Comparison of ENCODE assay signal across 1 cellular context in the genomic region with DNA sequence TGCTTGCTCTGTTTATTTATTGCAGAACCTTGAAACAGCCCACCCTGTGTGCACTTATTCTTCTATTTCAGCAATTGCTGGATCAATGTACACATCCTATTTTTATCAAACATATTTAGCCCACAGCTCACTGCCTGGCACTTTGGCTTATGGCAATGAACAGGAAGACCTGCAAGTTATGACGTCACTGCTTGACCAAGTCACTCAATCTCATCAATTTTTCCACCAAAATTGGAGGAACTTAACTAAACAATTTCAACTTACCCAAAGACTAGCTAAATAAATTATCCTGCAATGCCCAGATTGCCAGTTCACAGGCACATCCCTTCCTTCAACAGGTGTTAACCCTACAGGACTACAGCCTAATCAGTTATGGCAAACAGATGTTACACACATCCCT.
TF ChIP-seq lines count a peak whose summit lies in the region.

No MANE protein-coding gene starts in this region.

TF ChIP-seq in HepG2, 621 proteins besides CTCF, POLR2A, EP300 and RAD21 (continued from another document):
- TF ChIP-seq, protein P1, sequence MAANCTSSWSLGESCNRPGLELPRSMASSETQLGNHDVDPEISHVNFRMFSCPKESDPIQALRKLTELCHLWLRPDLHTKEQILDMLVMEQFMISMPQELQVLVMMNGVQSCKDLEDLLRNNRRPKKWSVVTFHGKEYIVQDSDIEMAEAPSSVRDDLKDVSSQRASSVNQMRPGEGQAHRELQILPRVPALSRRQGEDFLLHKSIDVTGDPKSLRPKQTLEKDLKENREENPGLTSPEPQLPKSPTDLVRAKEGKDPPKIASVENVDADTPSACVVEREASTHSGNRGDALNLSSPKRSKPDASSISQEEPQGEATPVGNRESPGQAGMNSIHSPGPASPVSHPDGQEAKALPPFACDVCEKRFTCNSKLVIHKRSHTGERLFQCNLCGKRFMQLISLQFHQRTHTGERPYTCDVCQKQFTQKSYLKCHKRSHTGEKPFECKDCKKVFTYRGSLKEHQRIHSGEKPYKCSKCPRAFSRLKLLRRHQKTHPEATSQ (CRISPR knock-in tag; IDR thresholded peaks at IDR 0.05; ENCODE audit: borderline replicate concordance) = no peak
